In genomic region chr4:183765121-183765990, GRCh38 we compare ENCODE assay signal across 14 cellular contexts.
DNase-seq lines count a peak whose midpoint lies in the region; ATAC-seq and TF ChIP-seq lines count a peak whose summit lies in the region.
"Had no signal": no experiment of that assay in that cellular context is flagged by ENCODE, and none has a peak within 500 bp of the region (broad histone marks: within the 10 kb centered on the region; RNA-seq: fewer than 3 reads in every experiment).

No MANE protein-coding gene starts in this region.

- POLR2A ChIA-PET in MCF 10A (lab: Yijun Ruan, JAX), result interaction anchor here (1.0 kb wide), 1 partner anchor 11 kb away, joined by 4 read pairs; no protein-coding TSS in a partner anchor

- no peaks in the 10 kb centered on the region for H3K27me3 Mint-ChIP-seq in MCF 10A (ENCODE audit: insufficient read depth, unreplicated experiment)

- no peaks in the 10 kb centered on the region for H3K9me3 Mint-ChIP-seq in MCF 10A (ENCODE audit: unreplicated experiment)
- H3K9me3 Mint-ChIP-seq: activated CD8-positive, alpha-beta T cell treated with anti-CD3 and anti-CD28 coated beads for 36 hours; activated naive CD4-positive, alpha-beta T cell treated with anti-CD3 and anti-CD28 coated beads for 36 hours had no signal

- no peaks in the 10 kb centered on the region for H3K27me3 ChIP-seq in neuron (ENCODE audit: insufficient read depth, low read length)
- H3K27me3 ChIP-seq: ovary had no signal

- peak; percentile 63 for ATAC-seq in Right ventricle myocardium superior (ENCODE audit: poor library complexity)
- no peak for ATAC-seq in GM21528 (IDR thresholded peaks at IDR 0.05; ENCODE audit: low FRiP score, unreplicated experiment)
- no peak for ATAC-seq in GM18502 (IDR thresholded peaks at IDR 0.05; ENCODE audit: poor library complexity, unreplicated experiment)
- ATAC-seq: activated CD8-positive, alpha-beta T cell treated with anti-CD3 and anti-CD28 coated beads for 36 hours had no signal

- no peaks in the 10 kb centered on the region for H3K9me3 ChIP-seq in neuron (ENCODE audit: low read length)
- H3K9me3 ChIP-seq: ovary had no signal

- H3K27ac Mint-ChIP-seq in MCF 10A (ENCODE audit: low read depth, unreplicated experiment), result no peak overlapping the region
- H3K27ac Mint-ChIP-seq: activated CD8-positive, alpha-beta T cell treated with anti-CD3 and anti-CD28 coated beads for 36 hours; activated naive CD4-positive, alpha-beta T cell treated with anti-CD3 and anti-CD28 coated beads for 36 hours had no signal

- no peaks in the 10 kb centered on the region for H3K36me3 ChIP-seq in neuron (ENCODE audit: insufficient read depth, low read length)
- H3K36me3 ChIP-seq: ovary had no signal

- H3K36me3 Mint-ChIP-seq in MCF 10A (ENCODE audit: insufficient read depth, unreplicated experiment), result no peaks in the 10 kb centered on the region

- peak overlapping the region; percentile 26 for H2AFZ ChIP-seq in neuron (ENCODE audit: low read depth, low read length)

- no peaks in the 10 kb centered on the region for H3K4me1 Mint-ChIP-seq in MCF 10A (ENCODE audit: insufficient read depth, unreplicated experiment)

- no TSS peak for BruUV-seq in MCF 10A (replicated peaks; lab: Mats Ljungman, UMichigan)

- CTCF ChIA-PET in MCF 10A (lab: Yijun Ruan, JAX), result interaction anchor here (0.6 to 0.7 kb wide), 2 partner anchors 46 to 68 kb away, joined by 3 read pairs; no protein-coding TSS in a partner anchor

- no peak overlapping the region for H3K4me3 ChIP-seq in neuron (ENCODE audit: low read length)
- H3K4me3 ChIP-seq: ovary had no signal

- in situ Hi-C loops in T47D (cut with HindIII; ENCODE audit: low pct_unique_long_range_greater_than_20kb, low sequenced_read_pairs), result no loop called here

- peaks cover 6% of the 10 kb centered on the region for H3K4me1 ChIP-seq in neuron (ENCODE audit: insufficient read depth, low read length)

- intact Hi-C loops in MCF 10A (cut with micrococcal nuclease), result no loop called here
- intact Hi-C loops in Right ventricle myocardium superior (cut with DNase I), result no loop called here

- no peak overlapping the region for H3K4me3 Mint-ChIP-seq in MCF 10A (ENCODE audit: unreplicated experiment)
- H3K4me3 Mint-ChIP-seq: activated CD8-positive, alpha-beta T cell treated with anti-CD3 and anti-CD28 coated beads for 36 hours; activated naive CD4-positive, alpha-beta T cell treated with anti-CD3 and anti-CD28 coated beads for 36 hours had no signal

- no peak for TF ChIP-seq CTCF in MCF 10A (IDR thresholded peaks at IDR 0.05; ENCODE audit: unreplicated experiment)

- DNase-seq in T47D (ENCODE audit: low read depth in 1 of 2, low spot score in 1 of 2), result peak; percentile 29 to 35
- DNase-seq in MCF 10A (ENCODE audit: unreplicated experiment), result no peak
- DNase-seq in Right ventricle myocardium superior, result peak; percentile 74
- DNase-seq in NCI-H1436 (lab: John Stamatoyannopoulos, UW), result no peak
- no peak for DNase-seq in ecto neural progenitor cell (ENCODE audit: low spot score)
- DNase-seq: activated CD8-positive, alpha-beta T cell treated with anti-CD3 and anti-CD28 coated beads for 36 hours; activated naive CD4-positive, alpha-beta T cell treated with anti-CD3 and anti-CD28 coated beads for 36 hours; DMS153; NCI-H1417; SW 1271 had no signal

Comparison
In these comparisons a context has a peak if more than half of its experiments do, and no peak if none do; other contexts are left out.
1. DNase-seq: peak in T47D (2 of 2) and Right ventricle myocardium superior (single experiment); none in MCF 10A (single experiment), NCI-H1436 (single experiment) and ecto neural progenitor cell (single experiment).